ENCODE assay signal across 23 cellular contexts in the genomic region with DNA sequence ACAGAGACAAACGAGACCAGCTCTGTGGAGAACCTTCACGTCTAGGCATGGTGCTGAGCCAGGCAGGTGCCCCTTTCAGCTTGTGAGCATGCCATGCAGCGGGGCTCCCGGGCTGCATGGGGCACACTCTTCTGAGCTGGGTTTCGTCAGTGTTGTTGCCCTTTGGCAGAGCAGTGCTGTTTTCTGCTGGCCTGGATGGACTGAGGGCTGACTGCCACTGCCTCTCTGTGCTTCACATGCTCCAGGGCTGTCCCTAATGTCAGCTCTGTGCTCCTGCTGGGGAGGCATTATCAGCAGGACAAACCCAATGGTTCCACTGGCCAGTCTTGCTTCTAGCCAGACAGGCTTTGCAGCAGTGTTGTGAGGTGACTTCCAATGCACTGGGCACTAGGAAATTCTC.
"Had no signal": no experiment of that assay in that cellular context is flagged by ENCODE, and none has a peak within 500 bp of the region (broad histone marks: within the 10 kb centered on the region; RNA-seq: fewer than 3 reads in every experiment).

No MANE protein-coding gene starts in this region.

- H3K4me1 Mint-ChIP-seq: naive B cell; stimulated activated naive B cell treated with anti-CD40 and anti-IgM and Interleukin-4, amounts not matched to agents 10 μg/mL and 1 μg/mL and 100 μg/mL, for 72 hours; stimulated activated naive CD8-positive, alpha-beta T cell treated with anti-CD3 and anti-CD28 coated beads, Interleukin-15, amount 100 ng/mL, for 72 hours had no signal

- H3K36me3 ChIP-seq: esophagus muscularis mucosa, gastrocnemius medialis, heart right ventricle, left ventricle myocardium inferior, lower lobe of right lung, neutrophil, spleen, thoracic aorta had no signal

- H3K9me3 ChIP-seq: esophagus muscularis mucosa, gastrocnemius medialis, heart right ventricle, left ventricle myocardium inferior, lower lobe of right lung, neutrophil, psoas muscle, spleen, thoracic aorta had no signal

- DNase-seq: effector memory CD8-positive, alpha-beta T cell; gastrocnemius medialis; heart right ventricle; kidney glomerular epithelial cell; left ventricle myocardium inferior; lower lobe of right lung; mesenchymal stem cell; naive B cell; psoas muscle; retina; spleen; stimulated activated CD4-positive, alpha-beta T cell treated with anti-CD3 and anti-CD28 coated beads, Interleukin-15, amount 100 ng/mL, for 24 hours; stimulated activated CD4-positive, alpha-beta T cell treated with anti-CD3 and anti-CD28 coated beads, Interleukin-1b, Interleukin-23, amount 100 ng/mL, for 48 hours; stimulated activated CD4-positive, alpha-beta T cell treated with anti-CD3 and anti-CD28 coated beads, Interleukin-4, amount 100 ng/mL, for 24 hours; stimulated activated naive B cell treated with anti-CD40 and anti-IgM and Interleukin-4, amounts not matched to agents 10 μg/mL and 1 μg/mL and 100 μg/mL, for 72 hours; stimulated activated naive CD8-positive, alpha-beta T cell treated with anti-CD3 and anti-CD28 coated beads, Interleukin-15, amount 100 ng/mL, for 72 hours; trophoblast cell had no signal

- ATAC-seq: effector memory CD8-positive, alpha-beta T cell; gastrocnemius medialis; heart right ventricle; lower lobe of right lung; psoas muscle; sciatic nerve; stimulated activated naive B cell treated with anti-CD40 and anti-IgM and Interleukin-4, amounts not matched to agents 10 μg/mL and 1 μg/mL and 100 μg/mL, for 72 hours; stimulated activated naive CD8-positive, alpha-beta T cell treated with anti-CD3 and anti-CD28 coated beads, Interleukin-15, amount 100 ng/mL, for 72 hours had no signal

- H3K36me3 Mint-ChIP-seq: naive B cell; stimulated activated naive B cell treated with anti-CD40 and anti-IgM and Interleukin-4, amounts not matched to agents 10 μg/mL and 1 μg/mL and 100 μg/mL, for 72 hours had no signal

- H3K27me3 ChIP-seq: esophagus muscularis mucosa, gastrocnemius medialis, neutrophil had no signal

- H3K27ac ChIP-seq: epithelial cell of prostate, esophagus muscularis mucosa, gastrocnemius medialis, heart right ventricle, left ventricle myocardium inferior, lower lobe of right lung, neutrophil, psoas muscle, spleen, thoracic aorta had no signal

- H3K9me3 Mint-ChIP-seq: effector memory CD8-positive, alpha-beta T cell; naive B cell; nephron; stimulated activated naive B cell treated with anti-CD40 and anti-IgM and Interleukin-4, amounts not matched to agents 10 μg/mL and 1 μg/mL and 100 μg/mL, for 72 hours; stimulated activated naive CD8-positive, alpha-beta T cell treated with anti-CD3 and anti-CD28 coated beads, Interleukin-15, amount 100 ng/mL, for 72 hours had no signal

- H3K4me1 ChIP-seq: gastrocnemius medialis, heart right ventricle, left ventricle myocardium inferior, lower lobe of right lung, psoas muscle, spleen had no signal

- H3K4me3 Mint-ChIP-seq: effector memory CD8-positive, alpha-beta T cell; naive B cell; nephron; stimulated activated naive B cell treated with anti-CD40 and anti-IgM and Interleukin-4, amounts not matched to agents 10 μg/mL and 1 μg/mL and 100 μg/mL, for 72 hours; stimulated activated naive CD8-positive, alpha-beta T cell treated with anti-CD3 and anti-CD28 coated beads, Interleukin-15, amount 100 ng/mL, for 72 hours had no signal

- H3K4me3 ChIP-seq: esophagus muscularis mucosa, gastrocnemius medialis, heart right ventricle, left ventricle myocardium inferior, lower lobe of right lung, psoas muscle, spleen, thoracic aorta had no signal

- H3K27me3 Mint-ChIP-seq: stimulated activated naive CD8-positive, alpha-beta T cell treated with anti-CD3 and anti-CD28 coated beads, Interleukin-15, amount 100 ng/mL, for 72 hours had no signal

- H3K27ac Mint-ChIP-seq: effector memory CD8-positive, alpha-beta T cell; naive B cell; nephron; stimulated activated naive B cell treated with anti-CD40 and anti-IgM and Interleukin-4, amounts not matched to agents 10 μg/mL and 1 μg/mL and 100 μg/mL, for 72 hours; stimulated activated naive CD8-positive, alpha-beta T cell treated with anti-CD3 and anti-CD28 coated beads, Interleukin-15, amount 100 ng/mL, for 72 hours had no signal
